Comparison of ENCODE assay signal across 8 cellular contexts in genomic region chr7:99379043-99379577, GRCh38. TPM values are rescaled to one million over a fixed set of nuclear protein-coding genes. Genes with fewer than 3 reads are reported as not detected.
DNase-seq lines count a peak whose midpoint lies in the region; ATAC-seq, FAIRE-seq and TF ChIP-seq lines count a peak whose summit lies in the region.

No MANE protein-coding gene starts in this region.

- ATAC-seq in GM21529 (IDR thresholded peaks at IDR 0.05; ENCODE audit: unreplicated experiment) = peak; percentile 21
- peak; percentile 29 for ATAC-seq in stimulated activated effector memory CD8-positive, alpha-beta T cell treated with anti-CD3 and anti-CD28 coated beads, Interleukin-12 subunit alpha, Interleukin-12 subunit beta, amount 100 ng/mL, for 72 hours

- no peaks in the 10 kb centered on the region for H3K27me3 ChIP-seq in bronchial epithelial cell (ENCODE audit: control insufficient read depth, insufficient read depth, low read length)

- H3K9me3 Mint-ChIP-seq in stimulated activated effector memory CD8-positive, alpha-beta T cell treated with anti-CD3 and anti-CD28 coated beads, Interleukin-12 subunit alpha, Interleukin-12 subunit beta, amount 100 ng/mL, for 72 hours = no peaks in the 10 kb centered on the region

- H3K36me3 ChIP-seq in bronchial epithelial cell (ENCODE audit: control insufficient read depth, insufficient read depth, low read length) = peaks cover 26% of the 10 kb centered on the region

- no peak overlapping the region for H3K4me3 ChIP-seq in bronchial epithelial cell (ENCODE audit: low read depth, low read length)

- H3K4me3 Mint-ChIP-seq in stimulated activated effector memory CD8-positive, alpha-beta T cell treated with anti-CD3 and anti-CD28 coated beads, Interleukin-12 subunit alpha, Interleukin-12 subunit beta, amount 100 ng/mL, for 72 hours = peak overlapping the region; percentile 80

- no peak for FAIRE-seq in bronchial epithelial cell (lab: Jason Lieb, UNC)

- peaks cover 59% of the 10 kb centered on the region for H3K4me1 Mint-ChIP-seq in stimulated activated effector memory CD8-positive, alpha-beta T cell treated with anti-CD3 and anti-CD28 coated beads, Interleukin-12 subunit alpha, Interleukin-12 subunit beta, amount 100 ng/mL, for 72 hours

- H3K36me3 Mint-ChIP-seq in stimulated activated effector memory CD8-positive, alpha-beta T cell treated with anti-CD3 and anti-CD28 coated beads, Interleukin-12 subunit alpha, Interleukin-12 subunit beta, amount 100 ng/mL, for 72 hours = peaks cover 89% of the 10 kb centered on the region

- peak overlapping the region; percentile 93 for H3K27ac Mint-ChIP-seq in stimulated activated effector memory CD8-positive, alpha-beta T cell treated with anti-CD3 and anti-CD28 coated beads, Interleukin-12 subunit alpha, Interleukin-12 subunit beta, amount 100 ng/mL, for 72 hours

- no peak for TF ChIP-seq CTCF in bronchial epithelial cell (IDR thresholded peaks at IDR 0.05; ENCODE audit: insufficient read depth, low read length, severe bottlenecking)

- DNase-seq in A172 (ENCODE audit: low spot score) (peak; percentile 90), SW 1271 (lab: John Stamatoyannopoulos, UW) (peak; percentile 26 to 77), bronchial epithelial cell (ENCODE audit: low read depth) (peak; percentile 88), kidney tubule cell (ENCODE audit: low spot score) (peak; percentile 82), NCI-H2196 treated with DMSO at 0.1 percent for 48 hours (lab: John Stamatoyannopoulos, UW; ENCODE audit: unreplicated experiment) (no peak), retina (no peak)
- peak in 1 of 2 donors; percentile 71 for DNase-seq in stimulated activated effector memory CD8-positive, alpha-beta T cell treated with anti-CD3 and anti-CD28 coated beads, Interleukin-12 subunit alpha, Interleukin-12 subunit beta, amount 100 ng/mL, for 72 hours (ENCODE audit: low spot score in 2 of 2)

RNA-seq across cellular contexts. Expression of gene ARPC1B, which starts 4.6 kb away (rescaled TPM):
- total RNA-seq in A172 (2014; rRNA removed; shearing (Covaris generic)) = 549 and 731 TPM in 2 replicates
- 336 and 569 TPM in 2 replicates for total RNA-seq in bronchial epithelial cell

RNA-seq across cellular contexts. Expression of gene PDAP1, which starts 29.3 kb away (rescaled TPM):
- 236 and 279 TPM in 2 replicates for total RNA-seq in A172 (2014; rRNA removed; shearing (Covaris generic))
- total RNA-seq in bronchial epithelial cell = 38.2 and 45.1 TPM in 2 replicates

RNA-seq across cellular contexts. Expression of gene BUD31, which starts 29.7 kb away (rescaled TPM):
- total RNA-seq in A172 (2014; rRNA removed; shearing (Covaris generic)) = 180 and 228 TPM in 2 replicates
- 121 and 232 TPM in 2 replicates for total RNA-seq in bronchial epithelial cell

RNA-seq across cellular contexts. Expression of gene ARPC1A, which starts 53.4 kb away (rescaled TPM):
- total RNA-seq in A172 (2014; rRNA removed; shearing (Covaris generic)) = 326 and 351 TPM in 2 replicates
- total RNA-seq in bronchial epithelial cell = 234 and 269 TPM in 2 replicates

RNA-seq across cellular contexts. Expression of gene PTCD1, which starts 59.5 kb away (rescaled TPM):
- total RNA-seq in A172 (2014; rRNA removed; shearing (Covaris generic)) = 13.2 and 38.5 TPM in 2 replicates
- 10.6 and 11.3 TPM in 2 replicates for total RNA-seq in bronchial epithelial cell

Comparison
In these comparisons a context has a peak if more than half of its experiments do, and no peak if none do; other contexts are left out.
1. DNase-seq: peak in A172 (single experiment), SW 1271 (2 of 2), bronchial epithelial cell (single experiment) and kidney tubule cell (single experiment); none in NCI-H2196 treated with DMSO at 0.1 percent for 48 hours (single experiment) and retina (single experiment).